22 cellular contexts compared by ENCODE assay signal in genomic region chr3:126076140-126076539, GRCh38. TPM values are rescaled to one million over a fixed set of nuclear protein-coding genes. Genes with fewer than 3 reads are reported as not detected.
DNase-seq lines count a peak whose midpoint lies in the region; ATAC-seq, FAIRE-seq and TF ChIP-seq lines count a peak whose summit lies in the region.
"Had no signal": no experiment of that assay in that cellular context is flagged by ENCODE, and none has a peak within 500 bp of the region (broad histone marks: within the 10 kb centered on the region; RNA-seq: fewer than 3 reads in every experiment).

No MANE protein-coding gene starts in this region.

- TF ChIP-seq POLR2A in H54 (IDR thresholded peaks at IDR 0.05; ENCODE audit: low read depth, low read length) (no peak), GM12878 (IDR thresholded peaks at IDR 0.05; ENCODE audit: low read depth, low read length) (no peak)

- no peak for TF ChIP-seq CTCF in GM12878 (IDR thresholded peaks at IDR 0.05 in 2 of 3, conservative IDR thresholded peaks at IDR 0.05 in 1 of 3; ENCODE audit: control insufficient read depth in 2 of 3, extremely low read depth in 1 of 3, insufficient read depth in 1 of 3, low read depth in 3 of 3, low read length in 3 of 3)

- no peak for TF ChIP-seq EP300 in GM12878 (IDR thresholded peaks at IDR 0.05; ENCODE audit: borderline replicate concordance in 1 of 2, control insufficient read depth in 1 of 2, low read depth in 2 of 2, low read length in 2 of 2)

- RAD21 ChIA-PET in GM12878 (lab: Charles Lee; ENCODE audit: unreplicated experiment), result interaction anchor here (1.0 kb wide), 1 partner anchor 433 kb away, joined by 3 read pairs; no protein-coding TSS in a partner anchor

- H3K27me3 ChIP-seq in GM12878 (replicated peaks in 1 of 2; ENCODE audit: control insufficient read depth in 2 of 2, insufficient read depth in 2 of 2, low read length in 1 of 2), result no peaks in the 10 kb centered on the region
- H3K27me3 ChIP-seq: BE2C, BLaER1 had no signal

- TF ChIP-seq RAD21 in GM12878 (IDR thresholded peaks at IDR 0.05; ENCODE audit: insufficient read depth, low read depth, low read length), result no peak

- H4K20me1 ChIP-seq in GM12878 (ENCODE audit: control insufficient read depth, insufficient read depth), result no peaks in the 10 kb centered on the region

- no peak overlapping the region for H3K4me2 ChIP-seq in GM12878 (ENCODE audit: control insufficient read depth, insufficient read depth)
- H3K4me2 ChIP-seq: BLaER1 had no signal

- no peak for ATAC-seq in GM12878
- ATAC-seq: CD8-positive, alpha-beta T cell had no signal

- no peak overlapping the region for H3K4me3 ChIP-seq in GM12878
- H3K4me3 ChIP-seq: BLaER1 had no signal

- peak; percentile 60 for FAIRE-seq in GM19239 (lab: Jason Lieb, UNC)
- peak; percentile 15 for FAIRE-seq in H54 (lab: Jason Lieb, UNC)
- FAIRE-seq in GM12878 (lab: Jason Lieb, UNC), result no peak
- FAIRE-seq: A204.1, D721Med, G401.6, GM12892, GM18507 had no signal

- CTCF ChIA-PET in GM12878 (lab: Yijun Ruan, JAX), result no interaction called here

- H3K27ac ChIP-seq in GM12878 (ENCODE audit: control insufficient read depth, insufficient read depth), result no peak overlapping the region
- H3K27ac ChIP-seq: BLaER1 had no signal

- no peak overlapping the region for H3K9ac ChIP-seq in GM12878 (ENCODE audit: control insufficient read depth, insufficient read depth, low read length)
- H3K9ac ChIP-seq: BLaER1 had no signal

- no peaks in the 10 kb centered on the region for H3K79me2 ChIP-seq in GM12878 (ENCODE audit: control insufficient read depth, insufficient read depth, low read length)

- no peaks in the 10 kb centered on the region for H3K9me3 ChIP-seq in GM12878 (replicated peaks; ENCODE audit: control insufficient read depth, insufficient read depth, low read length)
- H3K9me3 ChIP-seq: Caco-2 had no signal

- intact Hi-C loops in GM12878 (cut with micrococcal nuclease; ENCODE audit: unreplicated experiment), result no loop called here

- no peak for DNase-seq in GM19239 (ENCODE audit: insufficient read length, low spot score)
- DNase-seq in H54 (ENCODE audit: insufficient read length, low spot score), result no peak
- no peak for DNase-seq in GM12878 (ENCODE audit: low read depth, low spot score)
- DNase-seq in NCI-H2081 treated with DMSO at 0.1 percent for 48 hours (lab: John Stamatoyannopoulos, UW), result no peak
- no peak for DNase-seq in CD1c-positive myeloid dendritic cell (ENCODE audit: extremely low spot score)
- DNase-seq in RKO (ENCODE audit: low spot score), result no peak
- DNase-seq: 8988T; ACHN; BE2C; C1 segment of cervical spinal cord; Caco-2; Calu3; CD4-positive, alpha-beta T cell; CD8-positive, alpha-beta T cell; DMS79 treated with DMSO at 0.1 percent for 48 hours; GF-D8 had no signal

- H3K4me1 ChIP-seq in GM12878 (ENCODE audit: control insufficient read depth, insufficient read depth, low read length), result no peaks in the 10 kb centered on the region
- H3K4me1 ChIP-seq: BE2C, BLaER1, Caco-2 had no signal

- H2AFZ ChIP-seq in GM12878 (ENCODE audit: control insufficient read depth, low read depth, low read length), result no peak overlapping the region

- no TSS peak for BruUV-seq in GM12878 (replicated peaks; lab: Mats Ljungman, UMichigan)

- POLR2A ChIA-PET in GM12878 (lab: Charles Lee), result no interaction called here

- no peaks in the 10 kb centered on the region for H3K36me3 ChIP-seq in GM12878 (ENCODE audit: control insufficient read depth in 2 of 2, insufficient read depth in 2 of 2, low read length in 1 of 2)
- H3K36me3 ChIP-seq: BE2C had no signal

- in situ Hi-C loops in GM12878 (cut with MboI), result no loop called here

- SMC1A ChIA-PET in GM12878 (lab: Charles Lee; ENCODE audit: uncharacterized antibody, unreplicated experiment), result interaction anchor here (0.6 kb wide), 1 partner anchor 1963 kb away, joined by 3 read pairs; no protein-coding TSS in a partner anchor

TF ChIP-seq in GM12878, 131 proteins besides CTCF, POLR2A, EP300 and RAD21:
- TF ChIP-seq ZNF24 (IDR thresholded peaks at IDR 0.05) (peak; percentile 69; the same call in 1 of the 2 replicates), KAT2A (conservative IDR thresholded peaks at IDR 0.05; ENCODE audit: control insufficient read depth, low read depth, low read length) (no peak)

RNA-seq across cellular contexts. Expression of gene SLC41A3, which starts 7.8 kb away (rescaled TPM):
- 24.3 and 38.0 TPM in 2 replicates for total RNA-seq in GM12878 (2013; cell fraction: nucleolus; rRNA removed)
- total RNA-seq in GM12878 (2014; rRNA removed) (21.2 and 21.8 TPM in 2 replicates), GM12878 (2014; rRNA removed; fragmentation: Illumina TruSeq; extraction: Trizol) (10.9 and 12.5 TPM in 2 replicates), GM12878 (2021) (25.7 and 27.1 TPM in 2 replicates)
- polyA plus RNA-seq in GM12878 (2011; ENCODE audit: low read depth), result 11.7 TPM
- polyA plus RNA-seq in GM12878 (2011; rRNA removed) (14.9 and 26.3 TPM in 2 replicates), GM12878 (2014; fragmentation: Illumina TruSeq; extraction: Trizol) (14.5 and 19.4 TPM in 2 replicates), GM12878 (2014; fragmentation: Nextera tagmentation; extraction: Ambion mirVana) (10 to 100 TPM in 1 of 2 experiments, 1 to 10 TPM in 1; 8.3 to 13.9 TPM), GM12878 (2014; rRNA removed) (29.5 and 35.1 TPM in 2 replicates), GM12878 (2016; fragmentation: Nextera tagmentation; extraction: Ambion mirVana) (10 to 100 TPM; 10.1 to 11.0 TPM)
- polyA plus RNA-seq in GM12878 (2011; cell fraction: cytosol; rRNA removed), result 39.2 and 43.6 TPM in 2 replicates
- polyA plus RNA-seq in GM12878 (2011; cell fraction: nucleus; rRNA removed), result 117 and 124 TPM in 2 replicates
- polyA plus RNA-seq in GM12878 (2012), result 18.3 and 18.8 TPM in 2 replicates
- 22.0 and 33.0 TPM in 2 replicates for polyA minus RNA-seq in GM12878 (2011; rRNA and poly(A)+ RNA removed)
- 10.9 and 11.5 TPM in 2 replicates for polyA minus RNA-seq in GM12878 (2011; cell fraction: cytosol; rRNA and poly(A)+ RNA removed)
- polyA minus RNA-seq in GM12878 (2011; cell fraction: nucleus; rRNA and poly(A)+ RNA removed), result 16.8 and 31.4 TPM in 2 replicates
